Comparison of ENCODE assay signal across 8 cellular contexts in the genomic region with DNA sequence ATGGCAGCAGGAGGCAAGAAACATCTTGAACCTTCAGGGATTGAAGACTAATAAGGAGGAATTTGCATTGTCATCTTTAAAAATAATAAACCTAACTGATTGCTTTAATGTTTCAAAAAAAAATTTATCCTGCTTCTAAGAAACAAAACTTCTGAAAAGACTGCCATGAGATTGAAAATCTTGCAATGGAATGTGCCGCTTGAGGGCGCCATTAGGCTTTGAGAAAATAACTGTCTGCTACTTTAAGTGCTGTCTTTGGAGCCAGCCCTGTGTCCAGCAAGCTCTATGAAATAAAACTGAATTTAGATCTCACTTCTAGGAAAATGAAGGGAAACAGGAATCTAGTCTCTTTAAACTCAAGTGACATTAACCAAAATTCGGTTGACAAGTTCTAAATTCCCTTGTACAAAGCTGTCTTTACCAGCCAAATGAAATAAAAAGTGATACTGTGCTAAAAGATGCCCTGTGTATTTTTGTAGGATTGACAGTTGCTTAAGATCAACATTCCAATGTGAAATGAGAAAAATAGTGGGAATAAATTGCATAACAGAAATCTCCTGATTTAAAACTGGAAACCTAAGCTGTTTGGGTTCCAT.
DNase-seq lines count a peak whose midpoint lies in the region; ATAC-seq and TF ChIP-seq lines count a peak whose summit lies in the region.

No MANE protein-coding gene starts in this region.

- H3K27ac ChIP-seq in substantia nigra (ENCODE audit: low read depth, low read length, poor library complexity, severe bottlenecking), result no peak overlapping the region

- H3K36me3 Mint-ChIP-seq in endothelial cell (ENCODE audit: low read depth, unreplicated experiment), result no peaks in the 10 kb centered on the region
- no peaks in the 10 kb centered on the region for H3K36me3 Mint-ChIP-seq in naive thymus-derived CD8-positive, alpha-beta T cell

- ATAC-seq in naive thymus-derived CD8-positive, alpha-beta T cell, result peak in 1 of 2 donors; percentile 42
- no peak for ATAC-seq in GM21825 (IDR thresholded peaks at IDR 0.05; ENCODE audit: unreplicated experiment)

- H3K27me3 Mint-ChIP-seq in endothelial cell (ENCODE audit: unreplicated experiment), result no peaks in the 10 kb centered on the region
- peaks cover 0 to 10% (median 1%) of the 10 kb centered on the region in 5 donors for H3K27me3 Mint-ChIP-seq in naive thymus-derived CD8-positive, alpha-beta T cell

- H3K4me1 Mint-ChIP-seq in endothelial cell (ENCODE audit: unreplicated experiment), result peaks cover 3% of the 10 kb centered on the region
- peaks cover 4 to 14% (median 12%) of the 10 kb centered on the region in 4 donors for H3K4me1 Mint-ChIP-seq in naive thymus-derived CD8-positive, alpha-beta T cell

- POLR2A ChIA-PET in naive thymus-derived CD8-positive, alpha-beta T cell (lab: Charles Lee), result no interaction called here

- H3K4me3 Mint-ChIP-seq in endothelial cell (ENCODE audit: unreplicated experiment), result no peak overlapping the region
- H3K4me3 Mint-ChIP-seq in naive thymus-derived CD8-positive, alpha-beta T cell, result no peak overlapping the region

- no peak overlapping the region for H3K27ac Mint-ChIP-seq in endothelial cell (ENCODE audit: unreplicated experiment)
- no peak overlapping the region for H3K27ac Mint-ChIP-seq in naive thymus-derived CD8-positive, alpha-beta T cell

- peak; percentile 42 for DNase-seq in SIG-M5 treated with dmso at 0.1 percent for 504 hours (lab: John Stamatoyannopoulos, UW; ENCODE audit: unreplicated experiment)
- no peak for DNase-seq in SIG-M5 (lab: John Stamatoyannopoulos, UW)
- DNase-seq in NCI-H526 treated with DMSO at 0.1 percent for 48 hours (lab: John Stamatoyannopoulos, UW), result peak; percentile 1
- DNase-seq in activated CD8-positive, alpha-beta memory T cell treated with anti-CD3 and anti-CD28 coated beads for 24 hours, result peak; percentile 87
- DNase-seq in endothelial cell (ENCODE audit: low spot score), result peak; percentile 74
- peak; percentile 37 to 79 (median 58) for DNase-seq in naive thymus-derived CD8-positive, alpha-beta T cell
- DNase-seq in substantia nigra (lab: John Stamatoyannopoulos, UW), result peak in 30 of 49 donors; percentile 2 to 74 (median 32)

- no peaks in the 10 kb centered on the region for H3K9me3 Mint-ChIP-seq in endothelial cell (ENCODE audit: unreplicated experiment)
- H3K9me3 Mint-ChIP-seq in naive thymus-derived CD8-positive, alpha-beta T cell, result no peaks in the 10 kb centered on the region

- peak; percentile 78 for TF ChIP-seq CTCF in endothelial cell (IDR thresholded peaks at IDR 0.05; ENCODE audit: unreplicated experiment)
